Comparison of ENCODE assay signal across 15 cellular contexts in genomic region chr6:167560673-167561569, GRCh38.
DNase-seq lines count a peak whose midpoint lies in the region; ATAC-seq, FAIRE-seq and TF ChIP-seq lines count a peak whose summit lies in the region.
"Had no signal": no experiment of that assay in that cellular context is flagged by ENCODE, and none has a peak within 500 bp of the region (broad histone marks: within the 10 kb centered on the region; RNA-seq: fewer than 3 reads in every experiment).

No MANE protein-coding gene starts in this region.

- no peak for TF ChIP-seq EP300 in A549 (IDR thresholded peaks at IDR 0.05)

- no peak overlapping the region for H2AFZ ChIP-seq in hepatocyte

- H3K27me3 Mint-ChIP-seq in nephron (ENCODE audit: low read depth), result peaks cover 22% of the 10 kb centered on the region
- H3K27me3 Mint-ChIP-seq: CD4-positive, CD25-positive, alpha-beta regulatory T cell had no signal

- peaks cover 54% of the 10 kb centered on the region for H3K4me1 Mint-ChIP-seq in nephron

- no peak for FAIRE-seq in A549 (lab: Jason Lieb, UNC)
- FAIRE-seq: A204.1, G401.6, GM12891 had no signal

- H3K4me1 ChIP-seq in A549 (peaks cover 21% of the 10 kb centered on the region; the same call in 2 of the 3 replicates), hepatocyte (ENCODE audit: insufficient read depth) (peaks cover 17% of the 10 kb centered on the region)

- H3K27me3 ChIP-seq in hepatocyte, result no peaks in the 10 kb centered on the region

- no peaks in the 10 kb centered on the region for H3K9me2 ChIP-seq in hepatocyte (replicated peaks; ENCODE audit: insufficient read depth)

- H3K4me2 ChIP-seq in A549 (no peak overlapping the region), hepatocyte (no peak overlapping the region)

- H3K9me3 Mint-ChIP-seq in nephron, result peaks cover 5% of the 10 kb centered on the region

- no peaks in the 10 kb centered on the region for H3K36me3 ChIP-seq in hepatocyte (replicated peaks; ENCODE audit: insufficient read depth, low read depth)

- POLR2A ChIA-PET in A549 (lab: Yijun Ruan, JAX), result no interaction called here

- peak overlapping the region; percentile 35 to 49; a peak in 1 of 6 replicates for H3K27ac ChIP-seq in A549
- peak overlapping the region; percentile 86 for H3K27ac ChIP-seq in hepatocyte

- H3K4me3 ChIP-seq in A549, result no peak overlapping the region
- no peak overlapping the region for H3K4me3 ChIP-seq in hepatocyte

- TF ChIP-seq CTCF in A549 (IDR thresholded peaks at IDR 0.05) (no peak), hepatocyte (IDR thresholded peaks at IDR 0.05; ENCODE audit: poor library complexity) (no peak), nephron (IDR thresholded peaks at IDR 0.05; ENCODE audit: unreplicated experiment in 3 of 3) (no peak)

- 75% methylated on average over 11 of the region's 13 CpGs for WGBS in A549 (ENCODE audit: missing lambda C conversion rate)
- 96% methylated on average over 13 of the region's 13 CpGs for WGBS in hepatocyte (ENCODE audit: low lambda C conversion rate, missing lambda C conversion rate)

- ATAC-seq in A549 (no peak), GM18519 (IDR thresholded peaks at IDR 0.05; ENCODE audit: low FRiP score, unreplicated experiment) (no peak)

- H3K36me3 Mint-ChIP-seq in nephron (ENCODE audit: low read depth), result peaks cover 4% of the 10 kb centered on the region

- no peak for TF ChIP-seq POLR2A in A549 (IDR thresholded peaks at IDR 0.05; ENCODE audit: low read length)

- no peaks in the 10 kb centered on the region for H4K20me1 ChIP-seq in hepatocyte (ENCODE audit: insufficient read depth, poor library complexity, severe bottlenecking)

- no peak overlapping the region for H3K4me3 Mint-ChIP-seq in nephron
- H3K4me3 Mint-ChIP-seq: CD4-positive, CD25-positive, alpha-beta regulatory T cell had no signal

- no peaks in the 10 kb centered on the region for H3K9me3 ChIP-seq in A549
- no peaks in the 10 kb centered on the region for H3K9me3 ChIP-seq in hepatocyte (ENCODE audit: low read depth)

- no peaks in the 10 kb centered on the region for H3K79me2 ChIP-seq in hepatocyte

- H3K27ac Mint-ChIP-seq in nephron, result peak overlapping the region in 2 of 3 experiments; percentile 98

- CTCF ChIA-PET in A549 (lab: Yijun Ruan, JAX), result no interaction called here

- TF ChIP-seq RAD21 in A549 (conservative IDR thresholded peaks at IDR 0.05 in 1 of 2, IDR thresholded peaks at IDR 0.05 in 1 of 2), result no peak

- DNase-seq in A549 (ENCODE audit: low read depth in 1 of 2, low spot score in 1 of 2) (no peak), MV-4-11 (lab: John Stamatoyannopoulos, UW) (peak; percentile 54), hepatocyte (ENCODE audit: low spot score) (no peak), globus pallidus (ENCODE audit: low spot score) (no peak), NCI-H524 treated with DMSO at 0.1 percent for 48 hours (lab: John Stamatoyannopoulos, UW) (no peak)
- no peak for DNase-seq in NK-92 treated with Interleukin-12 subunit alpha and Interleukin-12 subunit beta, amount 100 ng/mL, for 24 hours (lab: John Stamatoyannopoulos, UW)
- DNase-seq: CD4-positive, CD25-positive, alpha-beta regulatory T cell; DMS79 treated with DMSO at 0.1 percent for 48 hours; NCI-H1048; Right ventricle myocardium superior had no signal

TF ChIP-seq in A549, 52 proteins besides CTCF, POLR2A, EP300 and RAD21:
- TF ChIP-seq ZC3H11A (IDR thresholded peaks at IDR 0.05), result no peak
- no peak for TF ChIP-seq TFCP2L1 (CRISPR knock-in tag; IDR thresholded peaks at IDR 0.05)
- TF ChIP-seq, protein P1, sequence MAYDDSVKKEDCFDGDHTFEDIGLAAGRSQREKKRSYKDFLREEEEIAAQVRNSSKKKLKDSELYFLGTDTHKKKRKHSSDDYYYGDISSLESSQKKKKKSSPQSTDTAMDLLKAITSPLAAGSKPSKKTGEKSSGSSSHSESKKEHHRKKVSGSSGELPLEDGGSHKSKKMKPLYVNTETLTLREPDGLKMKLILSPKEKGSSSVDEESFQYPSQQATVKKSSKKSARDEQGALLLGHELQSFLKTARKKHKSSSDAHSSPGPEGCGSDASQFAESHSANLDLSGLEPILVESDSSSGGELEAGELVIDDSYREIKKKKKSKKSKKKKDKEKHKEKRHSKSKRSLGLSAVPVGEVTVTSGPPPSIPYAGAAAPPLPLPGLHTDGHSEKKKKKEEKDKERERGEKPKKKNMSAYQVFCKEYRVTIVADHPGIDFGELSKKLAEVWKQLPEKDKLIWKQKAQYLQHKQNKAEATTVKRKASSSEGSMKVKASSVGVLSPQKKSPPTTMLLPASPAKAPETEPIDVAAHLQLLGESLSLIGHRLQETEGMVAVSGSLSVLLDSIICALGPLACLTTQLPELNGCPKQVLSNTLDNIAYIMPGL (CRISPR knock-in tag; IDR thresholded peaks at IDR 0.05; ENCODE audit: borderline replicate concordance), result no peak
TF ChIP-seq in A549: peak in this region for 0.
